ENCODE assay signal across 24 cellular contexts in genomic region chr2:118094503-118094902, GRCh38. TPM values are rescaled to one million over a fixed set of nuclear protein-coding genes. Genes with fewer than 3 reads are reported as not detected.
DNase-seq lines count a peak whose midpoint lies in the region; ATAC-seq and TF ChIP-seq lines count a peak whose summit lies in the region.
"Had no signal": no experiment of that assay in that cellular context is flagged by ENCODE, and none has a peak within 500 bp of the region (broad histone marks: within the 10 kb centered on the region; RNA-seq: fewer than 3 reads in every experiment).

No MANE protein-coding gene starts in this region.

- peak overlapping the region; percentile 38; the same call in 1 of the 2 replicates for H3K4me2 ChIP-seq in DND-41 (ENCODE audit: insufficient read depth, low read length)
- H3K4me2 ChIP-seq: SK-N-SH had no signal

- H3K79me2 ChIP-seq in DND-41 (ENCODE audit: insufficient read depth, low read length) = peaks cover 71% of the 10 kb centered on the region

- H3K36me3 ChIP-seq in DND-41 (ENCODE audit: insufficient read depth, low read length) = peaks cover 20% of the 10 kb centered on the region
- H3K36me3 ChIP-seq: pancreas, suprapubic skin had no signal

- no peak for ATAC-seq in activated CD8-positive, alpha-beta T cell treated with anti-CD3 and anti-CD28 coated beads for 36 hours
- ATAC-seq in activated CD8-positive, alpha-beta T cell treated with anti-CD3 and anti-CD28 coated beads, Interleukin-2, amount 10 ng/mL, durations not matched to agents 7 days and 5 days = no peak
- peak; percentile 96 for ATAC-seq in DND-41 (ENCODE audit: insufficient read depth, low read depth)
- no peak for ATAC-seq in activated B cell treated with CpG ODN at 0.5 μM for 24 hours (ENCODE audit: low read depth)
- ATAC-seq in stimulated activated effector memory CD8-positive, alpha-beta T cell treated with anti-CD3 and anti-CD28 coated beads, Interleukin-12 subunit alpha, Interleukin-12 subunit beta, amount 100 ng/mL, for 72 hours = peak; percentile 40
- no peak for ATAC-seq in HG03025 (IDR thresholded peaks at IDR 0.05; ENCODE audit: low FRiP score, unreplicated experiment)
- ATAC-seq: foreskin keratinocyte, HCT116, heart left ventricle, pancreas had no signal

- CTCF ChIA-PET in activated CD8-positive, alpha-beta T cell treated with anti-CD3 and anti-CD28 coated beads for 36 hours (lab: Charles Lee) = interaction anchor here (0.6 to 0.9 kb wide), 3 partner anchors 62 to 398 kb away, joined by 3 read pairs; no protein-coding TSS in a partner anchor
- CTCF ChIA-PET in activated CD8-positive, alpha-beta T cell treated with anti-CD3 and anti-CD28 coated beads, Interleukin-2, amount 10 ng/mL, durations not matched to agents 7 days and 5 days (lab: Charles Lee) = interaction anchor here (1.4 to 2.1 kb wide), 3 partner anchors 48 to 91 kb away, joined by 4 to 7 read pairs (median 7); no protein-coding TSS in a partner anchor
- CTCF ChIA-PET in activated B cell treated with CpG ODN at 0.5 μM for 24 hours (lab: Charles Lee) = no interaction called here

- no peaks in the 10 kb centered on the region for H3K27me3 ChIP-seq in DND-41 (ENCODE audit: insufficient read depth, low read length, poor library complexity)
- H3K27me3 ChIP-seq: esophagus muscularis mucosa, foreskin keratinocyte, heart left ventricle, pancreas, suprapubic skin had no signal

- peaks cover 32% of the 10 kb centered on the region for H3K4me1 ChIP-seq in DND-41 (ENCODE audit: insufficient read depth, low read length)

- no peak for DNase-seq in activated CD8-positive, alpha-beta T cell treated with anti-CD3 and anti-CD28 coated beads for 36 hours
- no peak for DNase-seq in activated CD8-positive, alpha-beta T cell treated with anti-CD3 and anti-CD28 coated beads, Interleukin-2, amount 10 ng/mL, durations not matched to agents 7 days and 5 days
- DNase-seq in DND-41 (peak; percentile 28), activated B cell treated with CpG ODN at 0.5 μM for 24 hours (no peak), HK-2 (ENCODE audit: unreplicated experiment) (no peak), cerebellum (ENCODE audit: low spot score) (no peak)
- DNase-seq in stimulated activated effector memory CD8-positive, alpha-beta T cell treated with anti-CD3 and anti-CD28 coated beads, Interleukin-12 subunit alpha, Interleukin-12 subunit beta, amount 100 ng/mL, for 72 hours (ENCODE audit: low spot score in 2 of 2) = no peak
- DNase-seq: 8988T; activated T-cell treated with anti-CD3 and anti-CD28 coated beads, Interleukin-2, amount 50 U/mL, for 4 hours; caudate nucleus; foreskin keratinocyte; heart left ventricle; NCI-H146; nephron progenitor cell; pancreas; retina; SK-N-SH had no signal

- peaks cover 35% of the 10 kb centered on the region for H4K20me1 ChIP-seq in DND-41 (ENCODE audit: insufficient read depth, low read length)

- no peak overlapping the region for H3K9ac ChIP-seq in DND-41 (ENCODE audit: low read depth, low read length)
- H3K9ac ChIP-seq: SK-N-SH had no signal

- no peak overlapping the region for H3K27ac Mint-ChIP-seq in activated CD8-positive, alpha-beta T cell treated with anti-CD3 and anti-CD28 coated beads for 36 hours
- no peak overlapping the region for H3K27ac Mint-ChIP-seq in activated CD8-positive, alpha-beta T cell treated with anti-CD3 and anti-CD28 coated beads, Interleukin-2, amount 10 ng/mL, durations not matched to agents 7 days and 5 days
- H3K27ac Mint-ChIP-seq in activated B cell treated with CpG ODN at 0.5 μM for 24 hours = peak overlapping the region; percentile 4
- H3K27ac Mint-ChIP-seq in stimulated activated effector memory CD8-positive, alpha-beta T cell treated with anti-CD3 and anti-CD28 coated beads, Interleukin-12 subunit alpha, Interleukin-12 subunit beta, amount 100 ng/mL, for 72 hours = no peak overlapping the region
- H3K27ac Mint-ChIP-seq: dendritic cell treated with granulocyte-macrophage colony-stimulating factor and Interleukin-4, amounts not matched to agents 40 ng/mL and 50 ng/mL, for 4 days had no signal

- H3K27ac ChIP-seq in DND-41 (ENCODE audit: low read length) = peak overlapping the region; percentile 5; the same call in 1 of the 2 replicates
- H3K27ac ChIP-seq: esophagus muscularis mucosa, foreskin keratinocyte, heart left ventricle, pancreas, RWPE1, suprapubic skin had no signal

- no peaks in the 10 kb centered on the region for H3K9me3 ChIP-seq in DND-41 (ENCODE audit: insufficient read depth, low read length, severe bottlenecking)
- H3K9me3 ChIP-seq: esophagus muscularis mucosa, heart left ventricle, pancreas, SK-N-SH, suprapubic skin had no signal

- intact Hi-C loops in activated CD8-positive, alpha-beta T cell treated with anti-CD3 and anti-CD28 coated beads for 36 hours (cut with micrococcal nuclease) = no loop called here
- intact Hi-C loops in activated B cell treated with CpG ODN at 0.5 μM for 24 hours (cut with micrococcal nuclease) = no loop called here

- no peaks in the 10 kb centered on the region for H3K27me3 Mint-ChIP-seq in activated CD8-positive, alpha-beta T cell treated with anti-CD3 and anti-CD28 coated beads for 36 hours
- no peaks in the 10 kb centered on the region for H3K27me3 Mint-ChIP-seq in activated CD8-positive, alpha-beta T cell treated with anti-CD3 and anti-CD28 coated beads, Interleukin-2, amount 10 ng/mL, durations not matched to agents 7 days and 5 days (ENCODE audit: low read depth)
- no peaks in the 10 kb centered on the region for H3K27me3 Mint-ChIP-seq in activated B cell treated with CpG ODN at 0.5 μM for 24 hours
- H3K27me3 Mint-ChIP-seq: dendritic cell treated with granulocyte-macrophage colony-stimulating factor and Interleukin-4, amounts not matched to agents 40 ng/mL and 50 ng/mL, for 4 days had no signal

- peaks cover 41% of the 10 kb centered on the region for H3K36me3 Mint-ChIP-seq in activated CD8-positive, alpha-beta T cell treated with anti-CD3 and anti-CD28 coated beads for 36 hours (ENCODE audit: low read depth)
- peaks cover 38% of the 10 kb centered on the region for H3K36me3 Mint-ChIP-seq in activated CD8-positive, alpha-beta T cell treated with anti-CD3 and anti-CD28 coated beads, Interleukin-2, amount 10 ng/mL, durations not matched to agents 7 days and 5 days (ENCODE audit: low read depth)
- peaks cover 24% of the 10 kb centered on the region for H3K36me3 Mint-ChIP-seq in activated B cell treated with CpG ODN at 0.5 μM for 24 hours (ENCODE audit: low read depth)
- peaks cover 67% of the 10 kb centered on the region for H3K36me3 Mint-ChIP-seq in stimulated activated effector memory CD8-positive, alpha-beta T cell treated with anti-CD3 and anti-CD28 coated beads, Interleukin-12 subunit alpha, Interleukin-12 subunit beta, amount 100 ng/mL, for 72 hours

- POLR2A ChIA-PET in activated CD8-positive, alpha-beta T cell treated with anti-CD3 and anti-CD28 coated beads for 36 hours (lab: Charles Lee) = interaction anchor here (1.0 kb wide), 1 partner anchor 11 kb away, joined by 3 read pairs; no protein-coding TSS in a partner anchor
- POLR2A ChIA-PET in activated CD8-positive, alpha-beta T cell treated with anti-CD3 and anti-CD28 coated beads, Interleukin-2, amount 10 ng/mL, durations not matched to agents 7 days and 5 days (lab: Charles Lee) = interaction anchor here (0.8 to 0.9 kb wide), 2 partner anchors 18 to 25 kb away, joined by 3 to 4 read pairs; no protein-coding TSS in a partner anchor
- POLR2A ChIA-PET in activated B cell treated with CpG ODN at 0.5 μM for 24 hours (lab: Charles Lee) = interaction anchor here (0.6 kb wide), 1 partner anchor 42 kb away, joined by 3 read pairs; no protein-coding TSS in a partner anchor

- peak overlapping the region; percentile 5 for H3K4me3 Mint-ChIP-seq in activated CD8-positive, alpha-beta T cell treated with anti-CD3 and anti-CD28 coated beads for 36 hours
- no peak overlapping the region for H3K4me3 Mint-ChIP-seq in activated CD8-positive, alpha-beta T cell treated with anti-CD3 and anti-CD28 coated beads, Interleukin-2, amount 10 ng/mL, durations not matched to agents 7 days and 5 days
- H3K4me3 Mint-ChIP-seq in activated B cell treated with CpG ODN at 0.5 μM for 24 hours = no peak overlapping the region
- H3K4me3 Mint-ChIP-seq in stimulated activated effector memory CD8-positive, alpha-beta T cell treated with anti-CD3 and anti-CD28 coated beads, Interleukin-12 subunit alpha, Interleukin-12 subunit beta, amount 100 ng/mL, for 72 hours = peak overlapping the region; percentile 16
- H3K4me3 Mint-ChIP-seq: activated T-cell treated with anti-CD3 and anti-CD28 coated beads, Interleukin-2, amount 50 U/mL, for 4 hours; dendritic cell treated with granulocyte-macrophage colony-stimulating factor and Interleukin-4, amounts not matched to agents 40 ng/mL and 50 ng/mL, for 4 days had no signal

- TF ChIP-seq CTCF in activated CD8-positive, alpha-beta T cell treated with anti-CD3 and anti-CD28 coated beads for 36 hours (IDR thresholded peaks at IDR 0.05) = no peak
- no peak for TF ChIP-seq CTCF in DND-41 (IDR thresholded peaks at IDR 0.05; ENCODE audit: borderline replicate concordance, extremely low read depth, low read length, poor library complexity, severe bottlenecking)
- TF ChIP-seq CTCF in activated B cell treated with CpG ODN at 0.5 μM for 24 hours (IDR thresholded peaks at IDR 0.05) = no peak

- no peaks in the 10 kb centered on the region for H3K9me3 Mint-ChIP-seq in activated CD8-positive, alpha-beta T cell treated with anti-CD3 and anti-CD28 coated beads for 36 hours
- no peaks in the 10 kb centered on the region for H3K9me3 Mint-ChIP-seq in activated CD8-positive, alpha-beta T cell treated with anti-CD3 and anti-CD28 coated beads, Interleukin-2, amount 10 ng/mL, durations not matched to agents 7 days and 5 days (ENCODE audit: insufficient read depth)
- no peaks in the 10 kb centered on the region for H3K9me3 Mint-ChIP-seq in activated B cell treated with CpG ODN at 0.5 μM for 24 hours
- no peaks in the 10 kb centered on the region for H3K9me3 Mint-ChIP-seq in stimulated activated effector memory CD8-positive, alpha-beta T cell treated with anti-CD3 and anti-CD28 coated beads, Interleukin-12 subunit alpha, Interleukin-12 subunit beta, amount 100 ng/mL, for 72 hours
- H3K9me3 Mint-ChIP-seq: activated T-cell treated with anti-CD3 and anti-CD28 coated beads, Interleukin-2, amount 50 U/mL, for 4 hours; dendritic cell treated with granulocyte-macrophage colony-stimulating factor and Interleukin-4, amounts not matched to agents 40 ng/mL and 50 ng/mL, for 4 days; nephron progenitor cell had no signal

- no peak overlapping the region for H3K4me3 ChIP-seq in DND-41 (ENCODE audit: low read depth in 1 of 2, low read length in 2 of 2)
- H3K4me3 ChIP-seq: esophagus muscularis mucosa, heart left ventricle, lung, pancreas, suprapubic skin had no signal

- no peak overlapping the region for H2AFZ ChIP-seq in DND-41 (ENCODE audit: low read depth, low read length)

- peaks cover 64% of the 10 kb centered on the region for H3K4me1 Mint-ChIP-seq in activated CD8-positive, alpha-beta T cell treated with anti-CD3 and anti-CD28 coated beads for 36 hours (ENCODE audit: low read depth)
- H3K4me1 Mint-ChIP-seq in activated CD8-positive, alpha-beta T cell treated with anti-CD3 and anti-CD28 coated beads, Interleukin-2, amount 10 ng/mL, durations not matched to agents 7 days and 5 days (ENCODE audit: low read depth) = peaks cover 53% of the 10 kb centered on the region
- peaks cover 47% of the 10 kb centered on the region for H3K4me1 Mint-ChIP-seq in activated B cell treated with CpG ODN at 0.5 μM for 24 hours
- H3K4me1 Mint-ChIP-seq in stimulated activated effector memory CD8-positive, alpha-beta T cell treated with anti-CD3 and anti-CD28 coated beads, Interleukin-12 subunit alpha, Interleukin-12 subunit beta, amount 100 ng/mL, for 72 hours = peaks cover 31% of the 10 kb centered on the region

RNA-seq across cellular contexts. Expression of gene INSIG2, which starts 6.2 kb away (rescaled TPM):
- 100 to 1,000 TPM in 1 of 2 experiments, 10 to 100 TPM in 1; 87.2 to 104 TPM for total RNA-seq in activated CD8-positive, alpha-beta T cell treated with anti-CD3 and anti-CD28 coated beads for 36 hours
- 10 to 100 TPM; 30.1 to 32.6 TPM for total RNA-seq in activated CD8-positive, alpha-beta T cell treated with anti-CD3 and anti-CD28 coated beads, Interleukin-2, amount 10 ng/mL, durations not matched to agents 7 days and 5 days
- 16.8 and 16.9 TPM in 2 replicates for total RNA-seq in activated B cell treated with CpG ODN at 0.5 μM for 24 hours
- 28.4 TPM for total RNA-seq in cerebellum

Comparison
In these comparisons a context has a peak if more than half of its experiments do, and no peak if none do; other contexts are left out.
1. H3K4me3 Mint-ChIP-seq: peak in activated CD8-positive, alpha-beta T cell treated with anti-CD3 and anti-CD28 coated beads for 36 hours (single experiment) and stimulated activated effector memory CD8-positive, alpha-beta T cell treated with anti-CD3 and anti-CD28 coated beads, Interleukin-12 subunit alpha, Interleukin-12 subunit beta, amount 100 ng/mL, for 72 hours (single experiment); none in activated CD8-positive, alpha-beta T cell treated with anti-CD3 and anti-CD28 coated beads, Interleukin-2, amount 10 ng/mL, durations not matched to agents 7 days and 5 days (single experiment) and activated B cell treated with CpG ODN at 0.5 μM for 24 hours (single experiment).
2. ATAC-seq: peak in DND-41 (single experiment) and stimulated activated effector memory CD8-positive, alpha-beta T cell treated with anti-CD3 and anti-CD28 coated beads, Interleukin-12 subunit alpha, Interleukin-12 subunit beta, amount 100 ng/mL, for 72 hours (single experiment); none in activated CD8-positive, alpha-beta T cell treated with anti-CD3 and anti-CD28 coated beads for 36 hours (single experiment), activated CD8-positive, alpha-beta T cell treated with anti-CD3 and anti-CD28 coated beads, Interleukin-2, amount 10 ng/mL, durations not matched to agents 7 days and 5 days (single experiment), activated B cell treated with CpG ODN at 0.5 μM for 24 hours (single experiment) and HG03025 (single experiment).